In genomic region chr4:7045553-7045952, GRCh38 we compare ENCODE assay signal across 13 cellular contexts. TPM values are rescaled to one million over a fixed set of nuclear protein-coding genes. Genes with fewer than 3 reads are reported as not detected.
DNase-seq lines count a peak whose midpoint lies in the region; ATAC-seq and TF ChIP-seq lines count a peak whose summit lies in the region.
"Had no signal": no experiment of that assay in that cellular context is flagged by ENCODE, and none has a peak within 500 bp of the region (broad histone marks: within the 10 kb centered on the region; RNA-seq: fewer than 3 reads in every experiment).

No MANE protein-coding gene starts in this region.

- H3K27me3 ChIP-seq in CD4-positive, CD25-positive, alpha-beta regulatory T cell (ENCODE audit: control insufficient read depth, insufficient read depth, low read length) = no peaks in the 10 kb centered on the region
- H3K27me3 ChIP-seq in neural cell (ENCODE audit: insufficient read depth, low read depth, low read length) (no peaks in the 10 kb centered on the region), upper lobe of left lung (no peaks in the 10 kb centered on the region)
- H3K27me3 ChIP-seq: heart right ventricle had no signal

- no peak for TF ChIP-seq EP300 in neural cell (conservative IDR thresholded peaks at IDR 0.05; ENCODE audit: poor library complexity, severe bottlenecking)
- no peak for TF ChIP-seq EP300 in upper lobe of left lung (IDR thresholded peaks at IDR 0.05)

- POLR2A ChIA-PET in MCF 10A (lab: Yijun Ruan, JAX) = interaction anchor here (0.6 to 8.3 kb wide), 11 partner anchors 11 to 381 kb away, joined by 3 to 165 read pairs (median 5); partner anchors contain the start of gene GRPEL1

- peaks cover 6% of the 10 kb centered on the region for H3K36me3 ChIP-seq in CD4-positive, CD25-positive, alpha-beta regulatory T cell (ENCODE audit: control insufficient read depth, insufficient read depth, low read length)
- no peaks in the 10 kb centered on the region for H3K36me3 ChIP-seq in neural cell (ENCODE audit: insufficient read depth, low read length)
- H3K36me3 ChIP-seq in upper lobe of left lung = peaks cover 0 to 5% (median 0%) of the 10 kb centered on the region in 4 donors

- H3K9ac ChIP-seq in neural cell (ENCODE audit: low read length) = no peak overlapping the region

- no peak for TF ChIP-seq RAD21 in neural cell (conservative IDR thresholded peaks at IDR 0.05)

- H3K9me3 ChIP-seq in CD4-positive, CD25-positive, alpha-beta regulatory T cell (ENCODE audit: control insufficient read depth in 2 of 2, low read length in 2 of 2) = no peaks in the 10 kb centered on the region
- H3K9me3 ChIP-seq in neural cell (ENCODE audit: low read length) (no peaks in the 10 kb centered on the region), upper lobe of left lung (no peaks in the 10 kb centered on the region)
- H3K9me3 ChIP-seq: heart right ventricle had no signal

- no peaks in the 10 kb centered on the region for H3K27me3 Mint-ChIP-seq in CD4-positive, CD25-positive, alpha-beta regulatory T cell
- H3K27me3 Mint-ChIP-seq in IgD-negative memory B cell = no peaks in the 10 kb centered on the region
- no peaks in the 10 kb centered on the region for H3K27me3 Mint-ChIP-seq in MCF 10A (ENCODE audit: insufficient read depth, unreplicated experiment)

- BruUV-seq in MCF 10A (replicated peaks; lab: Mats Ljungman, UMichigan) = no TSS peak

- peaks cover 43% of the 10 kb centered on the region for H3K79me2 ChIP-seq in neural cell (replicated peaks; ENCODE audit: insufficient read depth, low read length)

- H3K36me3 Mint-ChIP-seq in CD4-positive, CD25-positive, alpha-beta regulatory T cell = peaks cover 16% of the 10 kb centered on the region
- no peaks in the 10 kb centered on the region for H3K36me3 Mint-ChIP-seq in IgD-negative memory B cell
- peaks cover 16% of the 10 kb centered on the region for H3K36me3 Mint-ChIP-seq in MCF 10A (ENCODE audit: insufficient read depth, unreplicated experiment)

- H3F3A ChIP-seq in neural cell (ENCODE audit: insufficient read depth, low read length, poor library complexity, severe bottlenecking) = no peaks in the 10 kb centered on the region

- WGBS in upper lobe of left lung, 2 donors = 80 to 88% methylated on average over 8 of the region's 8 CpGs

- CTCF ChIA-PET in MCF 10A (lab: Yijun Ruan, JAX) = interaction anchor here (0.6 to 8.7 kb wide), 8 partner anchors 10 to 159 kb away, joined by 3 to 98 read pairs (median 4); partner anchors contain the start of gene GRPEL1

- intact Hi-C loops in MCF 10A (cut with micrococcal nuclease) = loop anchor here (1.0 kb wide), 1 partner anchor 21 kb away; no protein-coding TSS in a partner anchor

- peaks cover 9 to 70% (median 40%) of the 10 kb centered on the region in 4 donors for H3K4me1 Mint-ChIP-seq in CD4-positive, CD25-positive, alpha-beta regulatory T cell
- H3K4me1 Mint-ChIP-seq in IgD-negative memory B cell (peaks cover 37 to 42% (median 39%) of the 10 kb centered on the region in 3 donors), MCF 10A (ENCODE audit: insufficient read depth, unreplicated experiment) (peaks cover 39% of the 10 kb centered on the region)

- peak overlapping the region; percentile 81 for H3K4me2 ChIP-seq in neural cell (ENCODE audit: low read length)

- H4K20me1 ChIP-seq in neural cell (ENCODE audit: insufficient read depth) = peaks cover 10% of the 10 kb centered on the region

- H3K4me3 ChIP-seq in CD4-positive, CD25-positive, alpha-beta regulatory T cell (ENCODE audit: low read depth, low read length) = peak overlapping the region; percentile 74
- H3K4me3 ChIP-seq in neural cell (ENCODE audit: low read length) (peak overlapping the region; percentile 100), upper lobe of left lung (peak overlapping the region in 1 of 4 donors; percentile 99)

- peaks cover 52% of the 10 kb centered on the region for H3K4me1 ChIP-seq in CD4-positive, CD25-positive, alpha-beta regulatory T cell (ENCODE audit: control insufficient read depth, insufficient read depth, low read length, poor library complexity, severe bottlenecking)
- peaks cover 27 to 63% (median 40%) of the 10 kb centered on the region in 4 donors for H3K4me1 ChIP-seq in upper lobe of left lung

- ATAC-seq in CD4-positive, CD25-positive, alpha-beta regulatory T cell (ENCODE audit: low read depth in 2 of 2) = no peak
- no peak for ATAC-seq in upper lobe of left lung (ENCODE audit: low FRiP score in 2 of 2)
- no peak for ATAC-seq in HG03469 (IDR thresholded peaks at IDR 0.05; ENCODE audit: unreplicated experiment)
- ATAC-seq: heart right ventricle had no signal

- no peak overlapping the region for H2AFZ ChIP-seq in neural cell (ENCODE audit: low read depth, low read length)

- DNase-seq in CD4-positive, CD25-positive, alpha-beta regulatory T cell = no peak
- DNase-seq in MCF 10A (ENCODE audit: unreplicated experiment) = no peak
- no peak for DNase-seq in activated effector memory CD4-positive, alpha-beta T cell treated with Interleukin-2 at 50 U/mL for 16 hours
- DNase-seq in NCI-H226 = no peak
- no peak for DNase-seq in upper lobe of left lung
- DNase-seq: DMS 273 treated with DMSO at 0.1 percent for 48 hours; heart right ventricle; Kasumi-1; NCI-H510A; stimulated activated CD4-positive, alpha-beta T cell treated with anti-CD3 and anti-CD28 coated beads, Interleukin-15, amount 100 ng/mL, for 24 hours had no signal

- H3K4me3 Mint-ChIP-seq in CD4-positive, CD25-positive, alpha-beta regulatory T cell = peak overlapping the region; percentile 92 to 97 (median 93)
- H3K4me3 Mint-ChIP-seq in IgD-negative memory B cell = peak overlapping the region; percentile 89 to 96 (median 92)
- H3K4me3 Mint-ChIP-seq in MCF 10A (ENCODE audit: unreplicated experiment) = peak overlapping the region; percentile 88

- H3K27ac ChIP-seq in CD4-positive, CD25-positive, alpha-beta regulatory T cell (ENCODE audit: insufficient read depth, low read length, poor library complexity, severe bottlenecking) = no peak overlapping the region
- H3K27ac ChIP-seq in neural cell (ENCODE audit: low read length) (no peak overlapping the region), upper lobe of left lung (no peak overlapping the region)

- no peaks in the 10 kb centered on the region for H3K9me3 Mint-ChIP-seq in CD4-positive, CD25-positive, alpha-beta regulatory T cell
- H3K9me3 Mint-ChIP-seq in IgD-negative memory B cell = no peaks in the 10 kb centered on the region
- no peaks in the 10 kb centered on the region for H3K9me3 Mint-ChIP-seq in MCF 10A (ENCODE audit: unreplicated experiment)

- TF ChIP-seq CTCF in MCF 10A (IDR thresholded peaks at IDR 0.05; ENCODE audit: unreplicated experiment) (no peak), neural cell (IDR thresholded peaks at IDR 0.05; ENCODE audit: poor library complexity, severe bottlenecking) (no peak), upper lobe of left lung (IDR thresholded peaks at IDR 0.05) (no peak)

- H3K9me2 ChIP-seq in neural cell (ENCODE audit: insufficient read depth, low read length) = no peaks in the 10 kb centered on the region

- no peak for TF ChIP-seq POLR2A in upper lobe of left lung (IDR thresholded peaks at IDR 0.05)

- H3K27ac Mint-ChIP-seq in CD4-positive, CD25-positive, alpha-beta regulatory T cell = peak overlapping the region in 2 of 3 donors; percentile 84 to 86
- H3K27ac Mint-ChIP-seq in IgD-negative memory B cell = peak overlapping the region; percentile 6 to 92 (median 83)
- peak overlapping the region; percentile 6 for H3K27ac Mint-ChIP-seq in MCF 10A (ENCODE audit: low read depth, unreplicated experiment)

TF ChIP-seq in neural cell, 6 proteins besides CTCF, POLR2A, EP300 and RAD21:
- no peak for TF ChIP-seq REST (IDR thresholded peaks at IDR 0.05; ENCODE audit: borderline replicate concordance)
- TF ChIP-seq TAF1 (IDR thresholded peaks at IDR 0.05; ENCODE audit: low read depth) = no peak
- no peak for TF ChIP-seq MXI1 (conservative IDR thresholded peaks at IDR 0.05; ENCODE audit: poor library complexity, severe bottlenecking)
- no peak for TF ChIP-seq SMC3 (conservative IDR thresholded peaks at IDR 0.05; ENCODE audit: poor library complexity)
- no peak for TF ChIP-seq POLR2AphosphoS5 (IDR thresholded peaks at IDR 0.05)
- TF ChIP-seq EZH2 (IDR thresholded peaks at IDR 0.05; ENCODE audit: borderline replicate concordance, insufficient read depth, low read length, poor library complexity, severe bottlenecking) = no peak

RNA-seq across cellular contexts. Expression of gene TADA2B, which starts 2.4 kb away (rescaled TPM):
- total RNA-seq in CD4-positive, CD25-positive, alpha-beta regulatory T cell = 36.6 TPM
- polyA plus RNA-seq in CD4-positive, CD25-positive, alpha-beta regulatory T cell = 1 to 10 TPM; 3.0 to 3.9 (median 3.6) TPM
- polyA plus RNA-seq in IgD-negative memory B cell (4.7 TPM), neural cell (13.9 and 14.9 TPM in 2 replicates)
- total RNA-seq in MCF 10A (2022) (29.5 and 31.8 TPM in 2 replicates), upper lobe of left lung (10 to 100 TPM; 20.8 to 29.0 (median 26.2) TPM)
- 35.3 and 38.2 TPM in 2 replicates for polyA minus RNA-seq in neural cell

RNA-seq across cellular contexts. Expression of gene GRPEL1, which starts 22.3 kb away (rescaled TPM):
- total RNA-seq in CD4-positive, CD25-positive, alpha-beta regulatory T cell = 46.1 TPM
- polyA plus RNA-seq in CD4-positive, CD25-positive, alpha-beta regulatory T cell = 10 to 100 TPM; 43.6 to 62.4 (median 53.2) TPM
- polyA plus RNA-seq in IgD-negative memory B cell = 49.0 TPM
- total RNA-seq in MCF 10A (2022) = 73.0 and 82.9 TPM in 2 replicates
- polyA plus RNA-seq in neural cell = 24.9 and 28.5 TPM in 2 replicates
- 15.6 and 20.0 TPM in 2 replicates for polyA minus RNA-seq in neural cell
- total RNA-seq in upper lobe of left lung = 10 to 100 TPM in 5 of 6 donors, 1 to 10 TPM in 1; 9.4 to 29.0 (median 24.2) TPM

Comparison
In these comparisons a context has a peak if more than half of its experiments do, and no peak if none do; other contexts are left out.
1. H3K27ac Mint-ChIP-seq: peak in every context shown above with its lines; median percentile 85 in CD4-positive, CD25-positive, alpha-beta regulatory T cell; 83 in IgD-negative memory B cell; 6 in MCF 10A.